ENCODE assay signal across 1 cellular context in genomic region chr3:15520804-15521572, GRCh38.
TF ChIP-seq lines count a peak whose summit lies in the region.

No MANE protein-coding gene starts in this region.

TF ChIP-seq in HepG2, 621 proteins besides CTCF, POLR2A, EP300 and RAD21 (continued from another document):
- TF ChIP-seq ZBTB25 (CRISPR knock-in tag; IDR thresholded peaks at IDR 0.05) (no peak), ZNF512 (CRISPR knock-in tag; IDR thresholded peaks at IDR 0.05) (no peak), ZBTB3 (CRISPR knock-in tag; IDR thresholded peaks at IDR 0.05; ENCODE audit: borderline replicate concordance, low read depth) (no peak), ZNF281 (CRISPR knock-in tag; IDR thresholded peaks at IDR 0.05; ENCODE audit: borderline replicate concordance) (no peak), ZBTB44 (CRISPR knock-in tag; IDR thresholded peaks at IDR 0.05) (no peak), HNRNPL (IDR thresholded peaks at IDR 0.05; ENCODE audit: low read depth, low read length) (no peak), MYPOP (CRISPR knock-in tag; IDR thresholded peaks at IDR 0.05) (no peak), CEBPG (CRISPR knock-in tag; IDR thresholded peaks at IDR 0.05) (no peak), ZNF251 (CRISPR knock-in tag; IDR thresholded peaks at IDR 0.05) (no peak), HINFP (CRISPR knock-in tag; IDR thresholded peaks at IDR 0.05; ENCODE audit: low read depth) (no peak), TP53 (CRISPR knock-in tag; conservative IDR thresholded peaks at IDR 0.05) (no peak), MTF1 (CRISPR knock-in tag; IDR thresholded peaks at IDR 0.05) (no peak), YEATS4 (CRISPR knock-in tag; IDR thresholded peaks at IDR 0.05; ENCODE audit: borderline replicate concordance) (no peak), ZNF274 (CRISPR knock-in tag; IDR thresholded peaks at IDR 0.05) (no peak), SYNCRIP (IDR thresholded peaks at IDR 0.05; ENCODE audit: insufficient read depth, low read depth, low read length) (no peak)
